In the genomic region with DNA sequence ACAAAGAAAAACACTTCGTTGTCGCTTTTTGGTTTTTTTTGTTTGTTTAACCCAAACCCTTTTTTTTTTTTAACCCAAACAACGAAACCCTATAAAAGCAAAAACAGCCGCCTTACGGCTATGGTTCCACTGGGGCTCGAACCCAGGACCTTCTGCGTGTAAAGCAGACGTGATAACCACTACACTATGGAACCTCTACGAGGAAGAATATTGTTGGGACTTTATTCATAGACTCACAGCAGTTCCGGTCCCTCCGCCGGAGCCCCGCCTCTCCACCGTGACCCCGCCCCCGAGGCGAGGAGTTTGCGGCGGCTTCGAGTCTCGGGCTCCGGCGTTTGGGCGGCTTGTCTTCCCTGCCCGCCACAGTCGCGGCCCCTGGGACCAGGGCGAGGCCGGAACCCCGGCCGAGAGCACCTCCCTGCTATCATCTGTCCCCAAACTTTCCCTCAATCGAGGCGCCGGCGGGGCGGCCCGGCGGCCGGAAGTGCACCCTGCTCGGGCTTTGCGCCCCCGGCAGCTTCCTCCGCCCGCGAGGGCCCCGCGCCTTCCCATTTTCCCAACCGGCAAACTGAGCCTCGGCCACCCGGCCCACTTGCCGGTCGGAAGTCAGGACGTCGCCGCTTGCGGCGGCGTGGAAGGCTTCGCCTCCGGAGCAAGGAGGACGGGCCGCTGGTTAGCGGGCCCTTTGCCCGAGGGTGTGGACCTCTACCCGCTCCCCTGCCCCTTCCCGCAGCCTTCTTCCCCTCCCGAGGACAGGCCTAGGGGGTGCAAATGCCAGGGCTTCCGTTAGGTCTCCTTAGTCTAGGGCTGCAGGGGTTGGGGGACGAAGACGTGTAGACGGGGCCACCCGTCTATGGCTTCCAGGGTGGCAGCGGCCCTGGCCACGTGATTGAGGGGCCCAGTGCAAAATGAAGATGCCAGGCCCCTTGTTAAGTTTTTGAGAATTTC, we compare ENCODE assay signal across 8 cellular contexts. TPM values are rescaled to one million over a fixed set of nuclear protein-coding genes. Genes with fewer than 3 reads are reported as not detected.
A peak's percentile ranks its signal among the peaks of the same experiment; 100 is the strongest.
DNase-seq lines count a peak whose midpoint lies in the region; ATAC-seq and TF ChIP-seq lines count a peak whose summit lies in the region.

No MANE protein-coding gene starts in this region.

- WGBS in mammary epithelial cell (ENCODE audit: low coverage, missing lambda C conversion rate) = 29% methylated on average over 19 of the region's 74 CpGs

- no peaks in the 10 kb centered on the region for H3K4me1 ChIP-seq in mammary epithelial cell (ENCODE audit: insufficient read depth, low read length)

- in situ Hi-C loops in mammary epithelial cell (cut with MboI; ENCODE audit: low sequenced_read_pairs in 2 of 2) = no loop called here

- H4K20me1 ChIP-seq in mammary epithelial cell (ENCODE audit: insufficient read depth, low read length) = no peaks in the 10 kb centered on the region

- H3K36me3 ChIP-seq in mammary epithelial cell (ENCODE audit: insufficient read depth, low read length) = no peaks in the 10 kb centered on the region

- dilution Hi-C loops in mammary epithelial cell (cut with HindIII; ENCODE audit: low sequenced_read_pairs) = no loop called here

- peaks cover 2% of the 10 kb centered on the region for H3K9me3 ChIP-seq in mammary epithelial cell (replicated peaks; ENCODE audit: insufficient read depth, low read length)

- H3K27ac ChIP-seq in 22Rv1 = peak overlapping the region; percentile 48; the same call in 1 of the 2 replicates
- peak overlapping the region; percentile 88 for H3K27ac ChIP-seq in VCaP
- peak overlapping the region; percentile 20 for H3K27ac ChIP-seq in mammary epithelial cell (ENCODE audit: insufficient read depth, low read depth, low read length)

- ATAC-seq in GM18505 (IDR thresholded peaks at IDR 0.05; ENCODE audit: unreplicated experiment) (peak; percentile 73), HG02943 (IDR thresholded peaks at IDR 0.05; ENCODE audit: low read depth, unreplicated experiment) (peak; percentile 76)

- no peaks in the 10 kb centered on the region for H3K27me3 ChIP-seq in mammary epithelial cell (ENCODE audit: insufficient read depth, low read length)

- intact Hi-C loops in mammary epithelial cell (cut with micrococcal nuclease) = loop anchor here (1.0 to 2.0 kb wide), 2 partner anchors 220 to 250 kb away; a partner anchor contains a TSS

- peak overlapping the region; percentile 57 to 66 (median 60) for H3K4me3 ChIP-seq in mammary epithelial cell (replicated peaks in 1 of 3; ENCODE audit: insufficient read depth in 1 of 3, low read depth in 2 of 3, low read length in 3 of 3)

- peak overlapping the region; percentile 94 for H2AFZ ChIP-seq in mammary epithelial cell (ENCODE audit: low read depth, low read length)

- no peak overlapping the region for H3K9ac ChIP-seq in mammary epithelial cell (ENCODE audit: insufficient read depth, low read length)

- H3K79me2 ChIP-seq in mammary epithelial cell (ENCODE audit: insufficient read depth, low read length) = no peaks in the 10 kb centered on the region

- CTCF ChIA-PET in mammary epithelial cell (lab: Charles Lee; ENCODE audit: low non-redundant PET) = no interaction called here

- DNase-seq in NCI-H187 treated with DMSO at 0.1 percent for 48 hours (lab: John Stamatoyannopoulos, UW) (peak; percentile 5), mammary epithelial cell (peak; percentile 53), inferior parietal cortex (ENCODE audit: extremely low spot score) (peak; percentile 91), smooth muscle cell of the brain vasculature (ENCODE audit: low read depth, low spot score) (peak; percentile 31)

- peak overlapping the region; percentile 89 for H3K4me2 ChIP-seq in mammary epithelial cell (ENCODE audit: insufficient read depth, low read depth, low read length)

- TF ChIP-seq POLR2A in GM18505 (IDR thresholded peaks at IDR 0.05; ENCODE audit: borderline replicate concordance, extremely low read depth, insufficient read depth, insufficient read length) = peak; percentile 56

- no TSS peak for BruUV-seq in mammary epithelial cell (replicated peaks; lab: Mats Ljungman, UMichigan)

- TF ChIP-seq CTCF in 22Rv1 (IDR thresholded peaks at IDR 0.05) (no peak), VCaP (conservative IDR thresholded peaks at IDR 0.05) (no peak), mammary epithelial cell (conservative IDR thresholded peaks at IDR 0.05 in 1 of 2, IDR thresholded peaks at IDR 0.05 in 1 of 2; ENCODE audit: extremely low read depth in 1 of 2, insufficient read depth in 1 of 2, low read depth in 1 of 2, low read length in 2 of 2) (no peak)

RNA-seq across cellular contexts. Expression of a gene that starts 3.2 kb away (rescaled TPM):
- total RNA-seq in mammary epithelial cell = not detected
- not detected for polyA plus RNA-seq in mammary epithelial cell
- not detected for polyA minus RNA-seq in mammary epithelial cell

RNA-seq across cellular contexts. Expression of a gene that starts 32.4 kb away (rescaled TPM):
- total RNA-seq in mammary epithelial cell = not detected
- not detected for polyA plus RNA-seq in mammary epithelial cell
- polyA minus RNA-seq in mammary epithelial cell = not detected

Comparison
In these comparisons a context has a peak if more than half of its experiments do, and no peak if none do; other contexts are left out.
1. Peak in every context shown above with its lines: DNase-seq, ATAC-seq, H3K4me3 ChIP-seq and H3K27ac ChIP-seq.
2. H3K27ac ChIP-seq: peak in every context shown above with its lines; median percentile 88 in VCaP; 48 in 22Rv1; 20 in mammary epithelial cell.
3. DNase-seq: peak in every context shown above with its lines; median percentile 91 in inferior parietal cortex; 53 in mammary epithelial cell; 31 in smooth muscle cell of the brain vasculature; 5 in NCI-H187 treated with DMSO at 0.1 percent for 48 hours.